ENCODE assay signal across 1 cellular context in the genomic region with DNA sequence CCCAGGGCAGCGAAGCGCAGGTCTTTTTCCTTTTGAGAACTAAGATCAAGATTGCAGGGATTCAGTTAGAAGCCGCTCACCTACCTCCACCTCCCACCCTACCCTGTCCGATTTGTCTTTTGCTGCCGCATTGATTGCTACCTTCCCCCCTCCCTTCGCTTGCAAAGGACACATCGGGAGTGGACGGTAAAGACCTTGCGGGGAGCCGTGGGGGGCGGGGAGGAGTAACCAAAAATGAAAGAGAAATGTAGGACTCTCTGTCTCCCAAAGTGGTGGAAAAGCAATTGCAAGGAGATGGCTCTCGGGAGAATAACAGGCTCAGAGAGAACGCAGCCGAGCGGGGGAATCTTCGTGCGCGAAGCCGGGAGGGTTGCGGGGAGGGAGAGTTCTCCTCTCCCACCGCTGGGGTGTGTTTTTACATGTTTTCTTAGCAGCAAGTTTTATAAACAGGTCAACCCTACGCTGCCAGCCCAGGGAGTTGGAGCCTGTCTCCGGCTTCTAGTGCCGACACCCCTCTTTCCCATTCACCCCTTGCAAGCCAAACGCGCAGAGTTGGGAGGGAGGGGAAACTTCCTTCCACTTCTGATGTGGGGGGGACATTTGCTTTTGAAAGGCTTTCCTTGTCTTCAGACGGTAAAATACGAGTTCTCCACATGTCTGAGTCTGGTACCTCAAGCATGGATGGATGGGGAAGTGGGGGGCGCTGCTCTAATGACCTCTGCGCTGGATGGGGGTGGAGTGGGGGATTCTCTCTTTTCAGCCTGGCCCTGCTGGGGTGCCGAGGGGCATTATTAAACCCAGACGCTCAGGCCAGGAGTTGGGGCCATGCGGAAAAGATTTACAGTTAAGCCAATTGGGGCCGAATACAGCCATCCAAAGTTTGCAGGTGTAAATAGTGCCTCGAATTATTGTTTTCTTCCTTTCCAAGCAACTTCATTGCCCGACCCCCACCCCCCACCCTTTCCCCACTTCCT.
TF ChIP-seq lines count a peak whose summit lies in the region.

No MANE protein-coding gene starts in this region.

TF ChIP-seq in SK-N-SH, 30 proteins besides CTCF, POLR2A, EP300 and RAD21 (continued from another document):
- no peak for TF ChIP-seq MAX (IDR thresholded peaks at IDR 0.05; ENCODE audit: low read depth)
- TF ChIP-seq EZH2phosphoT487 (IDR thresholded peaks at IDR 0.05; ENCODE audit: borderline replicate concordance, low read depth): no peak
- TF ChIP-seq RFX5 (IDR thresholded peaks at IDR 0.05; ENCODE audit: low read length): no peak
- no peak for TF ChIP-seq JUND (IDR thresholded peaks at IDR 0.05)
